ENCODE assay signal across 1 cellular context in genomic region chr9:93453047-93453914, GRCh38.
TF ChIP-seq lines count a peak whose summit lies in the region.

Gene FAM120AOS (minus strand): TSS chr9:93453581. CDS start chr9:93452709, 872 bp downstream.

TF ChIP-seq in HCT116, 20 proteins besides CTCF, POLR2A, EP300 and RAD21 (continued from another document):
- TF ChIP-seq ZBTB33 (IDR thresholded peaks at IDR 0.05; ENCODE audit: extremely low read depth, insufficient replicate concordance, low read length) = peak; percentile 43
- TF ChIP-seq ELF1 (IDR thresholded peaks at IDR 0.05; ENCODE audit: borderline replicate concordance, low read depth) = peak; percentile 47; the same call in 1 of the 2 replicates
- peak; percentile 96 for TF ChIP-seq EGR1 (IDR thresholded peaks at IDR 0.05; ENCODE audit: low read depth)
- TF ChIP-seq EZH2 (IDR thresholded peaks at IDR 0.05) = no peak
- TF ChIP-seq FOSL1 (IDR thresholded peaks at IDR 0.05; ENCODE audit: low read depth) = no peak
- no peak for TF ChIP-seq REST (IDR thresholded peaks at IDR 0.05; ENCODE audit: low read depth)
- no peak for TF ChIP-seq ZNF274 (IDR thresholded peaks at IDR 0.05; ENCODE audit: low read depth, low read length)
- TF ChIP-seq CBX3 (IDR thresholded peaks at IDR 0.05; ENCODE audit: low read depth) = no peak
- TF ChIP-seq SP1 (IDR thresholded peaks at IDR 0.05; ENCODE audit: low read depth) = peak; percentile 95
- no peak for TF ChIP-seq SRF (IDR thresholded peaks at IDR 0.05; ENCODE audit: low read depth)
- peak; percentile 80 for TF ChIP-seq MAX (IDR thresholded peaks at IDR 0.05)
